In genomic region chr18:32091724-32092421, GRCh38 we compare ENCODE assay signal across 1 cellular context.
TF ChIP-seq lines count a peak whose summit lies in the region.

A gene with protein sequence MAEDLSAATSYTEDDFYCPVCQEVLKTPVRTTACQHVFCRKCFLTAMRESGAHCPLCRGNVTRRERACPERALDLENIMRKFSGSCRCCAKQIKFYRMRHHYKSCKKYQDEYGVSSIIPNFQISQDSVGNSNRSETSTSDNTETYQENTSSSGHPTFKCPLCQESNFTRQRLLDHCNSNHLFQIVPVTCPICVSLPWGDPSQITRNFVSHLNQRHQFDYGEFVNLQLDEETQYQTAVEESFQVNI (plus strand): TSS chr18:32091874. CDS start chr18:32092777, 903 bp downstream.

TF ChIP-seq in HepG2, 621 proteins besides CTCF, POLR2A, EP300 and RAD21 (continued from another document and continues in another):
- TF ChIP-seq DPF2 (CRISPR knock-in tag; IDR thresholded peaks at IDR 0.05; ENCODE audit: borderline replicate concordance, low read depth) (no peak), SP2 (CRISPR knock-in tag; IDR thresholded peaks at IDR 0.05) (no peak), GFI1 (CRISPR knock-in tag; IDR thresholded peaks at IDR 0.05; ENCODE audit: borderline replicate concordance) (peak; percentile 83), ZNF660 (CRISPR knock-in tag; IDR thresholded peaks at IDR 0.05; ENCODE audit: borderline replicate concordance, low read depth) (no peak), GMEB1 (CRISPR knock-in tag; IDR thresholded peaks at IDR 0.05; ENCODE audit: borderline replicate concordance) (no peak; the same call in 1 of the 2 replicates), PRDM4 (CRISPR knock-in tag; IDR thresholded peaks at IDR 0.05; ENCODE audit: borderline replicate concordance) (no peak), RAD51 (IDR thresholded peaks at IDR 0.05; ENCODE audit: borderline replicate concordance) (no peak), ZNF646 (CRISPR knock-in tag; IDR thresholded peaks at IDR 0.05) (no peak), TP53 (CRISPR knock-in tag; conservative IDR thresholded peaks at IDR 0.05) (no peak), SKI (IDR thresholded peaks at IDR 0.05; ENCODE audit: partially characterized antibody) (no peak), HNRNPH1 (optimal IDR thresholded peaks at IDR 0.05; ENCODE audit: low read depth, low read length) (no peak), ZNF761 (CRISPR knock-in tag; conservative IDR thresholded peaks at IDR 0.05) (peak; percentile 78; the same call in 1 of the 2 replicates), PCBP2 (optimal IDR thresholded peaks at IDR 0.05; ENCODE audit: low read depth, low read length, poor library complexity, severe bottlenecking) (no peak), ZFP91 (CRISPR knock-in tag; IDR thresholded peaks at IDR 0.05; ENCODE audit: borderline replicate concordance) (peak; percentile 78; the same call in 1 of the 2 replicates), ZNF713 (CRISPR knock-in tag; IDR thresholded peaks at IDR 0.05) (no peak), ZSCAN30 (CRISPR knock-in tag; IDR thresholded peaks at IDR 0.05) (0 out of 2 replicates have a peak, but pooled peaks have one; percentile 87), ZNF589 (CRISPR knock-in tag; conservative IDR thresholded peaks at IDR 0.05) (peak; percentile 95; the same call in 1 of the 2 replicates), TGIF2 (CRISPR knock-in tag; IDR thresholded peaks at IDR 0.05) (0 out of 2 replicates have a peak, but pooled peaks have one; percentile 22), ZNF205 (CRISPR knock-in tag; IDR thresholded peaks at IDR 0.05) (peak; percentile 83), ZSCAN22 (CRISPR knock-in tag; IDR thresholded peaks at IDR 0.05) (no peak), SCMH1 (CRISPR knock-in tag; IDR thresholded peaks at IDR 0.05; ENCODE audit: borderline replicate concordance) (no peak), KLF12 (CRISPR knock-in tag; IDR thresholded peaks at IDR 0.05; ENCODE audit: borderline replicate concordance) (no peak), SYNCRIP (IDR thresholded peaks at IDR 0.05; ENCODE audit: insufficient read depth, low read depth, low read length) (no peak), PHF5A (CRISPR knock-in tag; IDR thresholded peaks at IDR 0.05; ENCODE audit: low read depth, unreplicated experiment) (no peak), NR2F6 (IDR thresholded peaks at IDR 0.05) (no peak), NR2F6 (CRISPR knock-in tag; IDR thresholded peaks at IDR 0.05) (no peak), ZNF598 (CRISPR knock-in tag; IDR thresholded peaks at IDR 0.05; ENCODE audit: borderline replicate concordance) (peak; percentile 85; the same call in 1 of the 2 replicates), ZNF703 (CRISPR knock-in tag; IDR thresholded peaks at IDR 0.05; ENCODE audit: borderline replicate concordance) (no peak), SMYD3 (CRISPR knock-in tag; IDR thresholded peaks at IDR 0.05) (peak; percentile 81), CREB1 (IDR thresholded peaks at IDR 0.05) (peak; percentile 93), CREB1 (CRISPR knock-in tag; IDR thresholded peaks at IDR 0.05) (peak; percentile 92), KLF6 (CRISPR knock-in tag; IDR thresholded peaks at IDR 0.05) (peak; percentile 84), KDM4B (CRISPR knock-in tag; IDR thresholded peaks at IDR 0.05) (0 out of 2 replicates have a peak, but pooled peaks have one; percentile 16), AFF4 (CRISPR knock-in tag; IDR thresholded peaks at IDR 0.05) (no peak), NFIC (IDR thresholded peaks at IDR 0.05; ENCODE audit: low read length) (no peak), ATM (IDR thresholded peaks at IDR 0.05; ENCODE audit: borderline replicate concordance) (no peak)
- TF ChIP-seq, protein P1, sequence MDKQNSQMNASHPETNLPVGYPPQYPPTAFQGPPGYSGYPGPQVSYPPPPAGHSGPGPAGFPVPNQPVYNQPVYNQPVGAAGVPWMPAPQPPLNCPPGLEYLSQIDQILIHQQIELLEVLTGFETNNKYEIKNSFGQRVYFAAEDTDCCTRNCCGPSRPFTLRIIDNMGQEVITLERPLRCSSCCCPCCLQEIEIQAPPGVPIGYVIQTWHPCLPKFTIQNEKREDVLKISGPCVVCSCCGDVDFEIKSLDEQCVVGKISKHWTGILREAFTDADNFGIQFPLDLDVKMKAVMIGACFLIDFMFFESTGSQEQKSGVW (CRISPR knock-in tag; IDR thresholded peaks at IDR 0.05; ENCODE audit: borderline replicate concordance): 0 out of 2 replicates have a peak, but pooled peaks have one; percentile 54
- TF ChIP-seq, protein P2, sequence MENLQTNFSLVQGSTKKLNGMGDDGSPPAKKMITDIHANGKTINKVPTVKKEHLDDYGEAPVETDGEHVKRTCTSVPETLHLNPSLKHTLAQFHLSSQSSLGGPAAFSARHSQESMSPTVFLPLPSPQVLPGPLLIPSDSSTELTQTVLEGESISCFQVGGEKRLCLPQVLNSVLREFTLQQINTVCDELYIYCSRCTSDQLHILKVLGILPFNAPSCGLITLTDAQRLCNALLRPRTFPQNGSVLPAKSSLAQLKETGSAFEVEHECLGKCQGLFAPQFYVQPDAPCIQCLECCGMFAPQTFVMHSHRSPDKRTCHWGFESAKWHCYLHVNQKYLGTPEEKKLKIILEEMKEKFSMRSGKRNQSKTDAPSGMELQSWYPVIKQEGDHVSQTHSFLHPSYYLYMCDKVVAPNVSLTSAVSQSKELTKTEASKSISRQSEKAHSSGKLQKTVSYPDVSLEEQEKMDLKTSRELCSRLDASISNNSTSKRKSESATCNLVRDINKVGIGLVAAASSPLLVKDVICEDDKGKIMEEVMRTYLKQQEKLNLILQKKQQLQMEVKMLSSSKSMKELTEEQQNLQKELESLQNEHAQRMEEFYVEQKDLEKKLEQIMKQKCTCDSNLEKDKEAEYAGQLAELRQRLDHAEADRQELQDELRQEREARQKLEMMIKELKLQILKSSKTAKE (CRISPR knock-in tag; IDR thresholded peaks at IDR 0.05; ENCODE audit: borderline replicate concordance): no peak
- TF ChIP-seq, protein P3, sequence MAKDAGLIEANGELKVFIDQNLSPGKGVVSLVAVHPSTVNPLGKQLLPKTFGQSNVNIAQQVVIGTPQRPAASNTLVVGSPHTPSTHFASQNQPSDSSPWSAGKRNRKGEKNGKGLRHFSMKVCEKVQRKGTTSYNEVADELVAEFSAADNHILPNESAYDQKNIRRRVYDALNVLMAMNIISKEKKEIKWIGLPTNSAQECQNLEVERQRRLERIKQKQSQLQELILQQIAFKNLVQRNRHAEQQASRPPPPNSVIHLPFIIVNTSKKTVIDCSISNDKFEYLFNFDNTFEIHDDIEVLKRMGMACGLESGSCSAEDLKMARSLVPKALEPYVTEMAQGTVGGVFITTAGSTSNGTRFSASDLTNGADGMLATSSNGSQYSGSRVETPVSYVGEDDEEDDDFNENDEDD (CRISPR knock-in tag; IDR thresholded peaks at IDR 0.05; ENCODE audit: borderline replicate concordance): peak; percentile 86; the same call in 1 of the 2 replicates
